34 cellular contexts compared by ENCODE assay signal in the genomic region with DNA sequence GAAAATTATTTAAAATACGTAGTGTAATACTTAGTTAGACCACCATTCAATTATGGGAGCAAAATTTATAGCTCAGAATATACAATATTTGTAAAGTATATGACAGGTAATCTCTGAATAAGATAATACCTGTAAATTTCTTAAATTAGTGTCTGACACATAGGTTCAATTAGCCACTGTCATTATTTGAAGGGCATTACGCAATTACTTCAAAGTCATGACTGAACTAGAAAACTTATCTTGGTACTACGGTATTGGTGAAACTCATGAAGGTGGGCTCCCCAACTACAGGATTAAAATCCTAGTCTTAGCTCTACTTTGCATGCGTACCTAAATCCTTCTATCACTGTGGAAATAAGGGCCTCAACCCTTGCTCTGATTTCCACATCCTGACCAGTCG.
"Had no signal": no experiment of that assay in that cellular context is flagged by ENCODE, and none has a peak within 500 bp of the region (broad histone marks: within the 10 kb centered on the region; RNA-seq: fewer than 3 reads in every experiment).

No MANE protein-coding gene starts in this region.

- H3K4me2 ChIP-seq: KMS-11 had no signal

- DNase-seq: Karpas-422, Kasumi-1, MG63, MM.1S, MV-4-11, NCI-H1048, NCI-H1092, NCI-H1092 treated with DMSO at 0.1 percent for 48 hours, NCI-H1105, NCI-H1105 treated with DMSO at 0.1 percent for 48 hours, NCI-H1417, NCI-H1417 treated with DMSO at 0.1 percent for 48 hours, NCI-H1436, NCI-H1436 treated with DMSO at 0.1 percent for 48 hours, NCI-H146, NCI-H1694, NCI-H1694 treated with DMSO at 0.1 percent for 48 hours, NCI-H187, NCI-H187 treated with DMSO at 0.1 percent for 48 hours, NCI-H1930, NCI-H2029, NCI-H2029 treated with DMSO at 0.1 percent for 48 hours, NCI-H2081, NCI-H2081 treated with DMSO at 0.1 percent for 48 hours, NCI-H2107, NCI-H2171, NCI-H2171 treated with DMSO at 0.1 percent for 48 hours, NCI-H2227 treated with DMSO at 0.1 percent for 48 hours, NCI-H226, NCI-H345, NCI-H446, NCI-H446 treated with DMSO at 0.1 percent for 48 hours, NCI-H510A had no signal

- H3K27ac ChIP-seq: KMS-11 had no signal

- H3K9ac ChIP-seq: KMS-11 had no signal

- H3K36me3 ChIP-seq: MG63 had no signal

- H3K4me3 ChIP-seq: MG63 had no signal

- H3K9me3 ChIP-seq: MG63 had no signal

- H3K27me3 ChIP-seq: MG63 had no signal
